In the genomic region with DNA sequence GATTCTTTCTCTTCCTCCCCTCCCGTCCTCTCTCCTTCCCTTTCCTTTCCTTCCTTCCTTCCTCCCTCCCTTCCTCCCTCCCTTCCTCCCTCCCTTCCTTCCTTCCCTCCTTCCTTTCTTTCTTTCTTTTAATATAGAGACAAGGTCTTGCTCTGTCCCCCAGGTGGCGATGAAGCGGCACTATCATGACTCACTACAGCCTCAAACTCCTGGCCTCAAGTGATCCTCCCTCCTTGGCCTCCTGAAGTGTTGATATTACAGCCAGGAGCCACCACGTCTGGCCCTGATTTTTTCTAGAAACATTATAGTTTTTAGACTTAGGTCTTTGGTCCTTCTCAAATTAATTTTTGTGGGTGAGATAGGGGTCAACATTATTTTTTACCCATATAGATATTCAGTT, we compare ENCODE assay signal across 1 cellular context.
TF ChIP-seq lines count a peak whose summit lies in the region.

No MANE protein-coding gene starts in this region.

TF ChIP-seq in K562, 482 proteins besides CTCF, POLR2A, EP300 and RAD21:
- TF ChIP-seq XRCC3 (IDR thresholded peaks at IDR 0.05) (no peak), CREBBP (IDR thresholded peaks at IDR 0.05; ENCODE audit: low read depth, low read length) (no peak), ADNP (tag; IDR thresholded peaks at IDR 0.05) (no peak), GTF3C2 (IDR thresholded peaks at IDR 0.05; ENCODE audit: borderline replicate concordance, extremely low read depth, insufficient read length) (no peak), HDAC8 (tag; IDR thresholded peaks at IDR 0.05) (no peak), ARNT (IDR thresholded peaks at IDR 0.05) (no peak), ETV5 (CRISPR knock-in tag; IDR thresholded peaks at IDR 0.05; ENCODE audit: low read depth) (no peak), THRAP3 (IDR thresholded peaks at IDR 0.05; ENCODE audit: borderline replicate concordance) (no peak), HOMEZ (CRISPR knock-in tag; IDR thresholded peaks at IDR 0.05) (no peak), CHCHD3 (CRISPR knock-in tag; IDR thresholded peaks at IDR 0.05) (no peak), MTA2 (IDR thresholded peaks at IDR 0.05; ENCODE audit: low read depth) (no peak), HDAC3 (IDR thresholded peaks at IDR 0.05; ENCODE audit: borderline replicate concordance, partially characterized antibody) (no peak), ZBTB33 (CRISPR knock-in tag; IDR thresholded peaks at IDR 0.05) (no peak), ZNF584 (CRISPR knock-in tag; IDR thresholded peaks at IDR 0.05; ENCODE audit: low read depth) (no peak), PRMT5 (CRISPR knock-in tag; IDR thresholded peaks at IDR 0.05) (no peak), SMARCC2 (IDR thresholded peaks at IDR 0.05; ENCODE audit: low read depth) (no peak), FOSL1 (tag; conservative IDR thresholded peaks at IDR 0.05) (peak; percentile 45; the same call in 1 of the 2 replicates), NBN (IDR thresholded peaks at IDR 0.05; ENCODE audit: low read depth) (no peak), BACH1 (tag; IDR thresholded peaks at IDR 0.05) (no peak), TOE1 (IDR thresholded peaks at IDR 0.05; ENCODE audit: borderline replicate concordance) (no peak), TOE1 (CRISPR knock-in tag; IDR thresholded peaks at IDR 0.05; ENCODE audit: borderline replicate concordance, low read depth) (no peak), FOXP1 (CRISPR knock-in tag; IDR thresholded peaks at IDR 0.05) (no peak), ARID2 (IDR thresholded peaks at IDR 0.05) (no peak), CXXC5 (CRISPR knock-in tag; IDR thresholded peaks at IDR 0.05) (no peak), ZNF311 (CRISPR knock-in tag; IDR thresholded peaks at IDR 0.05) (no peak), MEF2A (IDR thresholded peaks at IDR 0.05; ENCODE audit: control insufficient read depth, low read depth, low read length) (no peak), BCOR (IDR thresholded peaks at IDR 0.05) (peak; percentile 46; the same call in 1 of the 2 replicates), ZNF175 (CRISPR knock-in tag; IDR thresholded peaks at IDR 0.05; ENCODE audit: low read depth) (no peak), HOXB6 (CRISPR knock-in tag; IDR thresholded peaks at IDR 0.05; ENCODE audit: borderline replicate concordance) (no peak), MIER1 (IDR thresholded peaks at IDR 0.05; ENCODE audit: low read depth) (no peak), CC2D1A (IDR thresholded peaks at IDR 0.05) (no peak), ATF3 (IDR thresholded peaks at IDR 0.05) (0 out of 2 replicates have a peak, but pooled peaks have one; percentile 17), ATF3 (CRISPR knock-in tag; conservative IDR thresholded peaks at IDR 0.05) (no peak), HCFC1 (IDR thresholded peaks at IDR 0.05; ENCODE audit: low read depth, low read length) (no peak), TCFL5 (CRISPR knock-in tag; conservative IDR thresholded peaks at IDR 0.05) (no peak), ZKSCAN3 (CRISPR knock-in tag; IDR thresholded peaks at IDR 0.05) (no peak), RCOR1 (IDR thresholded peaks at IDR 0.05; ENCODE audit: borderline replicate concordance in 1 of 2, low read depth in 2 of 2, low read length in 2 of 2) (peak in 1 of 2 experiments; percentile 19; a peak in 1 of 4 replicates), ZBTB1 (CRISPR knock-in tag; IDR thresholded peaks at IDR 0.05; ENCODE audit: borderline replicate concordance, low read depth) (no peak), ZBTB12 (CRISPR knock-in tag; IDR thresholded peaks at IDR 0.05) (no peak), RBM25 (IDR thresholded peaks at IDR 0.05; ENCODE audit: low read depth, low read length, severe bottlenecking) (peak; percentile 59), JUND (IDR thresholded peaks at IDR 0.05; ENCODE audit: borderline replicate concordance, low read depth, low read length) (peak; percentile 27; the same call in 1 of the 2 replicates), JUND (tag; IDR thresholded peaks at IDR 0.05; ENCODE audit: borderline replicate concordance, low read depth, low read length) (0 out of 3 replicates have a peak, but pooled peaks have one; percentile 19), ELF2 (CRISPR knock-in tag; IDR thresholded peaks at IDR 0.05) (no peak), SMARCA5 (IDR thresholded peaks at IDR 0.05) (no peak), ZNF282 (CRISPR knock-in tag; IDR thresholded peaks at IDR 0.05) (no peak), POLR2AphosphoS2 (IDR thresholded peaks at IDR 0.05; ENCODE audit: low read length) (no peak), COPS2 (conservative IDR thresholded peaks at IDR 0.05) (no peak), PTTG1 (tag; IDR thresholded peaks at IDR 0.05; ENCODE audit: low read depth) (no peak), ZNF146 (CRISPR knock-in tag; IDR thresholded peaks at IDR 0.05; ENCODE audit: unreplicated experiment) (no peak)
- TF ChIP-seq, protein P1, sequence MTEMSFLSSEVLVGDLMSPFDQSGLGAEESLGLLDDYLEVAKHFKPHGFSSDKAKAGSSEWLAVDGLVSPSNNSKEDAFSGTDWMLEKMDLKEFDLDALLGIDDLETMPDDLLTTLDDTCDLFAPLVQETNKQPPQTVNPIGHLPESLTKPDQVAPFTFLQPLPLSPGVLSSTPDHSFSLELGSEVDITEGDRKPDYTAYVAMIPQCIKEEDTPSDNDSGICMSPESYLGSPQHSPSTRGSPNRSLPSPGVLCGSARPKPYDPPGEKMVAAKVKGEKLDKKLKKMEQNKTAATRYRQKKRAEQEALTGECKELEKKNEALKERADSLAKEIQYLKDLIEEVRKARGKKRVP (CRISPR knock-in tag; IDR thresholded peaks at IDR 0.05), result no peak
- TF ChIP-seq, protein P2, sequence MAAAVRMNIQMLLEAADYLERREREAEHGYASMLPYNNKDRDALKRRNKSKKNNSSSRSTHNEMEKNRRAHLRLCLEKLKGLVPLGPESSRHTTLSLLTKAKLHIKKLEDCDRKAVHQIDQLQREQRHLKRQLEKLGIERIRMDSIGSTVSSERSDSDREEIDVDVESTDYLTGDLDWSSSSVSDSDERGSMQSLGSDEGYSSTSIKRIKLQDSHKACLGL (CRISPR knock-in tag; IDR thresholded peaks at IDR 0.05; ENCODE audit: borderline replicate concordance, poor library complexity, severe bottlenecking), result no peak
- TF ChIP-seq, protein P3, sequence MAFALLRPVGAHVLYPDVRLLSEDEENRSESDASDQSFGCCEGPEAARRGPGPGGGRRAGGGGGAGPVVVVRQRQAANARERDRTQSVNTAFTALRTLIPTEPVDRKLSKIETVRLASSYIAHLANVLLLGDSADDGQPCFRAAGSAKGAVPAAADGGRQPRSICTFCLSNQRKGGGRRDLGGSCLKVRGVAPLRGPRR (CRISPR knock-in tag; IDR thresholded peaks at IDR 0.05), result no peak
- TF ChIP-seq, protein P4, sequence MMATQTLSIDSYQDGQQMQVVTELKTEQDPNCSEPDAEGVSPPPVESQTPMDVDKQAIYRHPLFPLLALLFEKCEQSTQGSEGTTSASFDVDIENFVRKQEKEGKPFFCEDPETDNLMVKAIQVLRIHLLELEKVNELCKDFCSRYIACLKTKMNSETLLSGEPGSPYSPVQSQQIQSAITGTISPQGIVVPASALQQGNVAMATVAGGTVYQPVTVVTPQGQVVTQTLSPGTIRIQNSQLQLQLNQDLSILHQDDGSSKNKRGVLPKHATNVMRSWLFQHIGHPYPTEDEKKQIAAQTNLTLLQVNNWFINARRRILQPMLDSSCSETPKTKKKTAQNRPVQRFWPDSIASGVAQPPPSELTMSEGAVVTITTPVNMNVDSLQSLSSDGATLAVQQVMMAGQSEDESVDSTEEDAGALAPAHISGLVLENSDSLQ (IDR thresholded peaks at IDR 0.05), result no peak
- TF ChIP-seq, protein P5, sequence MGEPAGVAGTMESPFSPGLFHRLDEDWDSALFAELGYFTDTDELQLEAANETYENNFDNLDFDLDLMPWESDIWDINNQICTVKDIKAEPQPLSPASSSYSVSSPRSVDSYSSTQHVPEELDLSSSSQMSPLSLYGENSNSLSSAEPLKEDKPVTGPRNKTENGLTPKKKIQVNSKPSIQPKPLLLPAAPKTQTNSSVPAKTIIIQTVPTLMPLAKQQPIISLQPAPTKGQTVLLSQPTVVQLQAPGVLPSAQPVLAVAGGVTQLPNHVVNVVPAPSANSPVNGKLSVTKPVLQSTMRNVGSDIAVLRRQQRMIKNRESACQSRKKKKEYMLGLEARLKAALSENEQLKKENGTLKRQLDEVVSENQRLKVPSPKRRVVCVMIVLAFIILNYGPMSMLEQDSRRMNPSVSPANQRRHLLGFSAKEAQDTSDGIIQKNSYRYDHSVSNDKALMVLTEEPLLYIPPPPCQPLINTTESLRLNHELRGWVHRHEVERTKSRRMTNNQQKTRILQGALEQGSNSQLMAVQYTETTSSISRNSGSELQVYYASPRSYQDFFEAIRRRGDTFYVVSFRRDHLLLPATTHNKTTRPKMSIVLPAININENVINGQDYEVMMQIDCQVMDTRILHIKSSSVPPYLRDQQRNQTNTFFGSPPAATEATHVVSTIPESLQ (CRISPR knock-in tag; IDR thresholded peaks at IDR 0.05), result no peak
- TF ChIP-seq, protein P6, sequence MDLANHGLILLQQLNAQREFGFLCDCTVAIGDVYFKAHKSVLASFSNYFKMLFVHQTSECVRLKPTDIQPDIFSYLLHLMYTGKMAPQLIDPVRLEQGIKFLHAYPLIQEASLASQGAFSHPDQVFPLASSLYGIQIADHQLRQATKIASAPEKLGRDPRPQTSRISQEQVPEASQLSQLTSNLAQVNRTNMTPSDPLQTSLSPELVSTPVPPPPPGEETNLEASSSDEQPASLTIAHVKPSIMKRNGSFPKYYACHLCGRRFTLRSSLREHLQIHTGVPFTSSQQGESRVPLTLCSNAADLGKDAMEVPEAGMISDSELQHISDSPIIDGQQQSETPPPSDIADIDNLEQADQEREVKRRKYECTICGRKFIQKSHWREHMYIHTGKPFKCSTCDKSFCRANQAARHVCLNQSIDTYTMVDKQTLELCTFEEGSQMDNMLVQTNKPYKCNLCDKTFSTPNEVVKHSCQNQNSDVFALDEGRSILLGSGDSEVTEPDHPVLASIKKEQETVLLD (IDR thresholded peaks at IDR 0.05), result no peak
